In genomic region chr2:175947073-175947472, GRCh38 we compare ENCODE assay signal across 20 cellular contexts.
"Had no signal": no experiment of that assay in that cellular context is flagged by ENCODE, and none has a peak within 500 bp of the region (broad histone marks: within the 10 kb centered on the region; RNA-seq: fewer than 3 reads in every experiment).

No MANE protein-coding gene starts in this region.

- ATAC-seq: T-cell had no signal

- H3K27ac Mint-ChIP-seq: T-cell had no signal

- DNase-seq: KBM-7, MG63, NCI-H1092 treated with DMSO at 0.1 percent for 48 hours, NCI-H1436, NCI-H187, NCI-H2029, NCI-H2081 treated with DMSO at 0.1 percent for 48 hours, NCI-H2171, NCI-H226, NCI-H446, NCI-H510A, NCI-H524 treated with DMSO at 0.1 percent for 48 hours, NCI-H774, Right ventricle myocardium superior, RPMI8226, SIG-M5, SW 1271, T-cell had no signal

- H3K27me3 Mint-ChIP-seq: T-cell had no signal

- H3K4me1 Mint-ChIP-seq: T-cell had no signal

- H3K4me3 Mint-ChIP-seq: T-cell had no signal

- H3K4me3 ChIP-seq: MG63, SJSA1, SK-N-MC had no signal
